Comparison of ENCODE assay signal across 8 cellular contexts in the genomic region with DNA sequence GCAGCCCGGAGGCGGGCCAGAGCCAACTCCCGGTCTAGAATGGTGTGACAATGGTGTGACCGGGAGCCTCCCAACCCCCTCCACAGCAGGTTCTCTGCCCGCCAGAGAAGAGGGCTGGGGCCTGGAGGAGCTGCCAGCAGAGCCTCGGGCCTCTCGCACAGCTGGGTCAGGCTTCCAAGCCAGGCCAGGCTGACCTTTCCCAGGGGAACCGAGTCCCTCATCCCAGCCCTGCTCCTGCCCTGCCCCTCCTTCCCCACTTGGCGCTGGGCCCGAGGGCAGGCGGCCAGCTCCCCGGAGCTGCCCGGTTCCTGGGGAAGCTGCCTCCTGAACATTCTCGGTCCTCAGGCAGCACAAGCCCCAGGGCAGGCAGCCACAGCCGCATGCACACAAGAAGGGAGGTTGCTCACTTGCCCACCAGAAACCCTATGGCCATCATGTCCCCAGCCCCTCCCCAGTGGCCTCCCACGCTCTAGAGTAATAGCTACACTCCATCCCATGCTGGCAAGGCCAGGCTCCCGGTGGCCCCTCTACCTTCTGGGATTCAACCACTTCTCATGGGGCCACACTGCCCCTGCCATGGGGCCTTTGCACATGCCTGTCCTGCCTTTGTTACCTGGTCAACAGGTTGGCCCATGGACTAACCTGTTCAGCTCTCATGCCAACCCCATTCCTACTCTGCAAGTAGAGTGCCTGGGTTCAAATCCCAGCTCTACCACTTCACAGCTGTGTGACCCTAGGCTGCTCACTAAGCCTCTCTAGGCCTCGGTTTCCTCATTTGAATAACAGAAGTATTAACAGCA.
A peak's percentile ranks its signal among the peaks of the same experiment; 100 is the strongest.
DNase-seq lines count a peak whose midpoint lies in the region; ATAC-seq, FAIRE-seq and TF ChIP-seq lines count a peak whose summit lies in the region.

No MANE protein-coding gene starts in this region.

- no peak for TF ChIP-seq CTCF in fibroblast of villous mesenchyme (IDR thresholded peaks at IDR 0.05; ENCODE audit: insufficient read depth, low read depth, low read length)
- no peak for TF ChIP-seq CTCF in pancreas (IDR thresholded peaks at IDR 0.05)
- no peak for TF ChIP-seq CTCF in GM13977 (IDR thresholded peaks at IDR 0.05; ENCODE audit: extremely low read depth, insufficient read depth, missing control alignments)

- H3K36me3 ChIP-seq in pancreas, result no peaks in the 10 kb centered on the region

- H3K9me3 ChIP-seq in pancreas, result no peaks in the 10 kb centered on the region

- no peaks in the 10 kb centered on the region for H3K27me3 Mint-ChIP-seq in activated CD4-positive, alpha-beta memory T cell treated with anti-CD3 and anti-CD28 coated beads, Interleukin-2, amount 10 ng/mL, durations not matched to agents 7 days and 5 days

- CTCF ChIA-PET in activated CD4-positive, alpha-beta memory T cell treated with anti-CD3 and anti-CD28 coated beads, Interleukin-2, amount 10 ng/mL, durations not matched to agents 7 days and 5 days (lab: Charles Lee), result no interaction called here

- POLR2A ChIA-PET in activated CD4-positive, alpha-beta memory T cell treated with anti-CD3 and anti-CD28 coated beads, Interleukin-2, amount 10 ng/mL, durations not matched to agents 7 days and 5 days (lab: Charles Lee), result interaction anchor here (1.0 kb wide), 1 partner anchor 63 kb away, joined by 3 read pairs; no protein-coding TSS in a partner anchor

- DNase-seq in DMS153 (lab: John Stamatoyannopoulos, UW) (peak; percentile 81), RPMI7951 (ENCODE audit: low read depth) (peak; percentile 96), fibroblast of villous mesenchyme (ENCODE audit: low read depth) (peak; percentile 93), pancreas (peak; percentile 91 to 97 (median 94)), MV-4-11 (lab: John Stamatoyannopoulos, UW) (no peak), GM13977 (ENCODE audit: low spot score) (no peak), NCI-H1694 treated with DMSO at 0.1 percent for 48 hours (lab: John Stamatoyannopoulos, UW) (no peak)
- DNase-seq in activated CD4-positive, alpha-beta memory T cell treated with anti-CD3 and anti-CD28 coated beads, Interleukin-2, amount 10 ng/mL, durations not matched to agents 7 days and 5 days, result no peak

- FAIRE-seq in pancreas (lab: Jason Lieb, UNC), result no peak

- H3K4me3 Mint-ChIP-seq in activated CD4-positive, alpha-beta memory T cell treated with anti-CD3 and anti-CD28 coated beads, Interleukin-2, amount 10 ng/mL, durations not matched to agents 7 days and 5 days, result no peak overlapping the region

- no peaks in the 10 kb centered on the region for H3K27me3 ChIP-seq in pancreas

- no peak overlapping the region for H3K4me3 ChIP-seq in fibroblast of villous mesenchyme (ENCODE audit: low read depth, low read length)
- H3K4me3 ChIP-seq in pancreas, result no peak overlapping the region

- H3K4me1 ChIP-seq in pancreas, result peaks cover 17 to 41% (median 26%) of the 10 kb centered on the region in 3 donors

- H3K27ac Mint-ChIP-seq in activated CD4-positive, alpha-beta memory T cell treated with anti-CD3 and anti-CD28 coated beads, Interleukin-2, amount 10 ng/mL, durations not matched to agents 7 days and 5 days, result no peak overlapping the region

- WGBS in pancreas, 2 donors, result 7 to 8% methylated on average over 16 to 18 of the region's 18 CpGs

- peak overlapping the region; percentile 57 to 84 (median 71) for H3K27ac ChIP-seq in pancreas

- peaks cover 12% of the 10 kb centered on the region for H3K36me3 Mint-ChIP-seq in activated CD4-positive, alpha-beta memory T cell treated with anti-CD3 and anti-CD28 coated beads, Interleukin-2, amount 10 ng/mL, durations not matched to agents 7 days and 5 days (ENCODE audit: low read depth)

- peaks cover 33% of the 10 kb centered on the region for H3K4me1 Mint-ChIP-seq in activated CD4-positive, alpha-beta memory T cell treated with anti-CD3 and anti-CD28 coated beads, Interleukin-2, amount 10 ng/mL, durations not matched to agents 7 days and 5 days

- no peaks in the 10 kb centered on the region for H3K9me3 Mint-ChIP-seq in activated CD4-positive, alpha-beta memory T cell treated with anti-CD3 and anti-CD28 coated beads, Interleukin-2, amount 10 ng/mL, durations not matched to agents 7 days and 5 days

- ATAC-seq in pancreas, result peak; percentile 43 to 59 (median 56)

- in situ Hi-C loops in GM13977 (cut with MboI; ENCODE audit: low pct_unique_long_range_greater_than_20kb, low sequenced_read_pairs, unreplicated experiment), result no loop called here

- intact Hi-C loops in pancreas (cut with DNase I), result no loop called here

Comparison
In these comparisons a context has a peak if more than half of its experiments do, and no peak if none do; other contexts are left out.
1. DNase-seq: peak in DMS153 (single experiment), RPMI7951 (single experiment), fibroblast of villous mesenchyme (single experiment) and pancreas (6 of 6); none in activated CD4-positive, alpha-beta memory T cell treated with anti-CD3 and anti-CD28 coated beads, Interleukin-2, amount 10 ng/mL, durations not matched to agents 7 days and 5 days (single experiment), MV-4-11 (single experiment), GM13977 (single experiment) and NCI-H1694 treated with DMSO at 0.1 percent for 48 hours (single experiment).